In genomic region chr2:27795868-27796277, GRCh38 we compare ENCODE assay signal across 14 cellular contexts. TPM values are rescaled to one million over a fixed set of nuclear protein-coding genes. Genes with fewer than 3 reads are reported as not detected.
DNase-seq lines count a peak whose midpoint lies in the region; ATAC-seq and TF ChIP-seq lines count a peak whose summit lies in the region.
"Had no signal": no experiment of that assay in that cellular context is flagged by ENCODE, and none has a peak within 500 bp of the region (broad histone marks: within the 10 kb centered on the region; RNA-seq: fewer than 3 reads in every experiment).

No MANE protein-coding gene starts in this region.

- TF ChIP-seq POLR2A in heart left ventricle (IDR thresholded peaks at IDR 0.05) = no peak

- no peaks in the 10 kb centered on the region for H3K4me1 Mint-ChIP-seq in activated CD8-positive, alpha-beta T cell treated with anti-CD3 and anti-CD28 coated beads, Interleukin-2, amount 10 ng/mL, durations not matched to agents 7 days and 5 days (ENCODE audit: low read depth)

- H3K4me1 ChIP-seq in BLaER1 treated with 17β-estradiol and CSF1 and Interleukin-3, amounts not matched to agents 10 nM and 100 nM = peaks cover 0 to 83% (median 53%) of the 10 kb centered on the region in 10 experiments; a peak in 17 of 20 replicates
- peaks cover 5 to 62% (median 47%) of the 10 kb centered on the region in 12 donors for H3K4me1 ChIP-seq in heart left ventricle
- H3K4me1 ChIP-seq in psoas muscle = peaks cover 51% of the 10 kb centered on the region

- WGBS in heart left ventricle, 4 donors = 13 to 21% (median 16%) methylated on average over 4 of the region's 4 CpGs
- WGBS in psoas muscle, 3 donors = 13 to 17% (median 15%) methylated on average over 4 of the region's 4 CpGs

- DNase-seq in RPMI7951 (ENCODE audit: low read depth) = peak; percentile 42
- peak in 1 of 5 donors; percentile 46 for DNase-seq in heart left ventricle
- no peak for DNase-seq in psoas muscle
- DNase-seq in activated CD4-positive, alpha-beta T cell treated with anti-CD3 and anti-CD28 coated beads, Interleukin-2, amount 50 U/mL, for 1 hour = no peak
- no peak for DNase-seq in HuH-7 (ENCODE audit: low spot score)
- no peak for DNase-seq in activated CD8-positive, alpha-beta T cell treated with anti-CD3 and anti-CD28 coated beads, Interleukin-2, amount 10 ng/mL, durations not matched to agents 7 days and 5 days
- DNase-seq: activated T-cell treated with anti-CD3 and anti-CD28 coated beads for 4 hours; C1 segment of cervical spinal cord; MM.1S; naive thymus-derived CD8-positive, alpha-beta T cell; NCI-H526 treated with DMSO at 0.1 percent for 48 hours; SJCRH30 had no signal

- no peaks in the 10 kb centered on the region for H4K20me1 ChIP-seq in BLaER1 treated with 17β-estradiol and CSF1 and Interleukin-3, amounts not matched to agents 10 nM and 100 nM

- no peaks in the 10 kb centered on the region for H3K27me3 Mint-ChIP-seq in activated CD8-positive, alpha-beta T cell treated with anti-CD3 and anti-CD28 coated beads, Interleukin-2, amount 10 ng/mL, durations not matched to agents 7 days and 5 days (ENCODE audit: low read depth)
- H3K27me3 Mint-ChIP-seq: naive thymus-derived CD8-positive, alpha-beta T cell had no signal

- H3K36me3 ChIP-seq in BLaER1 treated with 17β-estradiol and CSF1 and Interleukin-3, amounts not matched to agents 10 nM and 100 nM = no peaks in the 10 kb centered on the region
- H3K36me3 ChIP-seq in heart left ventricle = no peaks in the 10 kb centered on the region
- no peaks in the 10 kb centered on the region for H3K36me3 ChIP-seq in psoas muscle (ENCODE audit: insufficient read depth in 1 of 2, low read depth in 1 of 2)
- H3K36me3 ChIP-seq: SJCRH30 had no signal

- POLR2A ChIA-PET in activated CD8-positive, alpha-beta T cell treated with anti-CD3 and anti-CD28 coated beads, Interleukin-2, amount 10 ng/mL, durations not matched to agents 7 days and 5 days (lab: Charles Lee) = no interaction called here

- TF ChIP-seq CTCF in heart left ventricle (IDR thresholded peaks at IDR 0.05) = no peak
- TF ChIP-seq CTCF in psoas muscle (IDR thresholded peaks at IDR 0.05) = no peak

- H3K4me2 ChIP-seq in BLaER1 treated with 17β-estradiol and CSF1 and Interleukin-3, amounts not matched to agents 10 nM and 100 nM = peak overlapping the region in 9 of 11 experiments; percentile 39 to 88 (median 67); a peak in 17 of 22 replicates

- H3K4me3 Mint-ChIP-seq in activated CD8-positive, alpha-beta T cell treated with anti-CD3 and anti-CD28 coated beads, Interleukin-2, amount 10 ng/mL, durations not matched to agents 7 days and 5 days = no peak overlapping the region
- H3K4me3 Mint-ChIP-seq: naive thymus-derived CD8-positive, alpha-beta T cell had no signal

- peak overlapping the region in 9 of 11 experiments; percentile 13 to 70 (median 53); a peak in 15 of 22 replicates for H3K27ac ChIP-seq in BLaER1 treated with 17β-estradiol and CSF1 and Interleukin-3, amounts not matched to agents 10 nM and 100 nM
- H3K27ac ChIP-seq in heart left ventricle = peak overlapping the region; percentile 77 to 98 (median 88)
- peak overlapping the region; percentile 85 for H3K27ac ChIP-seq in psoas muscle
- H3K27ac ChIP-seq: SJCRH30 had no signal

- no peak overlapping the region for H3K4me3 ChIP-seq in BLaER1 treated with 17β-estradiol and CSF1 and Interleukin-3, amounts not matched to agents 10 nM and 100 nM
- no peak overlapping the region for H3K4me3 ChIP-seq in heart left ventricle
- no peak overlapping the region for H3K4me3 ChIP-seq in psoas muscle
- H3K4me3 ChIP-seq: SJCRH30 had no signal

- H3K9me3 Mint-ChIP-seq in activated CD8-positive, alpha-beta T cell treated with anti-CD3 and anti-CD28 coated beads, Interleukin-2, amount 10 ng/mL, durations not matched to agents 7 days and 5 days (ENCODE audit: insufficient read depth) = no peaks in the 10 kb centered on the region
- H3K9me3 Mint-ChIP-seq: naive thymus-derived CD8-positive, alpha-beta T cell had no signal

- intact Hi-C loops in heart left ventricle (cut with DNase I) (loop anchor here in 6 of 10 donors (1.0 to 10.0 kb wide), 7 partner anchors 19 to 601 kb away; partner anchors contain the start of gene FOSL2 (in 2 of the 6)), psoas muscle (cut with DNase I) (no loop called here)

- CTCF ChIA-PET in activated CD8-positive, alpha-beta T cell treated with anti-CD3 and anti-CD28 coated beads, Interleukin-2, amount 10 ng/mL, durations not matched to agents 7 days and 5 days (lab: Charles Lee) = no interaction called here

- H3K27ac Mint-ChIP-seq in activated CD8-positive, alpha-beta T cell treated with anti-CD3 and anti-CD28 coated beads, Interleukin-2, amount 10 ng/mL, durations not matched to agents 7 days and 5 days = no peak overlapping the region
- H3K27ac Mint-ChIP-seq: naive thymus-derived CD8-positive, alpha-beta T cell had no signal

- ATAC-seq in heart left ventricle (peak; percentile 48 to 74 (median 69)), psoas muscle (peak; percentile 24 to 82 (median 61)), HG03025 (IDR thresholded peaks at IDR 0.05; ENCODE audit: low FRiP score, unreplicated experiment) (no peak)
- no peak for ATAC-seq in activated CD8-positive, alpha-beta T cell treated with anti-CD3 and anti-CD28 coated beads, Interleukin-2, amount 10 ng/mL, durations not matched to agents 7 days and 5 days
- ATAC-seq: naive thymus-derived CD8-positive, alpha-beta T cell had no signal

- no peaks in the 10 kb centered on the region for H3K36me3 Mint-ChIP-seq in activated CD8-positive, alpha-beta T cell treated with anti-CD3 and anti-CD28 coated beads, Interleukin-2, amount 10 ng/mL, durations not matched to agents 7 days and 5 days (ENCODE audit: low read depth)

- H3K9ac ChIP-seq in BLaER1 treated with 17β-estradiol and CSF1 and Interleukin-3, amounts not matched to agents 10 nM and 100 nM = peak overlapping the region in 5 of 11 experiments; percentile 4 to 30 (median 11); a peak in 6 of 22 replicates

- H3K9me3 ChIP-seq in BLaER1 treated with 17β-estradiol and CSF1 and Interleukin-3, amounts not matched to agents 10 nM and 100 nM (replicated peaks in 1 of 11) = 0 out of 22 replicates have a peak, but pooled peaks cover 0 to 9% (median 0%) of the 10 kb centered on the region in 11 experiments
- H3K9me3 ChIP-seq in heart left ventricle (no peaks in the 10 kb centered on the region), psoas muscle (no peaks in the 10 kb centered on the region)
- H3K9me3 ChIP-seq: SJCRH30 had no signal

- H3K27me3 ChIP-seq in BLaER1 treated with 17β-estradiol and CSF1 and Interleukin-3, amounts not matched to agents 10 nM and 100 nM = no peaks in the 10 kb centered on the region
- no peaks in the 10 kb centered on the region for H3K27me3 ChIP-seq in heart left ventricle
- no peaks in the 10 kb centered on the region for H3K27me3 ChIP-seq in psoas muscle (ENCODE audit: insufficient read depth in 3 of 3, low read length in 2 of 3)
- H3K27me3 ChIP-seq: SJCRH30 had no signal

RNA-seq across cellular contexts. Expression of gene MRPL33, which starts 24.4 kb away (rescaled TPM):
- 335 and 349 TPM in 2 replicates for total RNA-seq in RPMI7951 (2014; rRNA removed; shearing (Covaris generic))
- total RNA-seq in heart left ventricle = 100 to 1,000 TPM; 163 to 503 (median 305) TPM
- 100 to 1,000 TPM; 177 to 901 TPM for polyA plus RNA-seq in heart left ventricle
- 100 to 1,000 TPM; 200 to 269 (median 257) TPM for total RNA-seq in psoas muscle
- polyA plus RNA-seq in psoas muscle = 100 to 1,000 TPM; 400 to 716 (median 536) TPM
- total RNA-seq in activated CD8-positive, alpha-beta T cell treated with anti-CD3 and anti-CD28 coated beads, Interleukin-2, amount 10 ng/mL, durations not matched to agents 7 days and 5 days = 10 to 100 TPM; 47.9 to 57.8 TPM

Comparison
In these comparisons a context has a peak if more than half of its experiments do, and no peak if none do; other contexts are left out.
1. ATAC-seq: peak in heart left ventricle (4 of 4) and psoas muscle (4 of 4); none in HG03025 (single experiment) and activated CD8-positive, alpha-beta T cell treated with anti-CD3 and anti-CD28 coated beads, Interleukin-2, amount 10 ng/mL, durations not matched to agents 7 days and 5 days (single experiment).
2. intact Hi-C loops: an anchor here in heart left ventricle (1.0 to 10.0 kb wide); none called in psoas muscle.
3. Peak in every context shown above with its lines, with median percentiles within 50 percentile points of each other: H3K27ac ChIP-seq.